In genomic region chr2:48227617-48228344, GRCh38 we compare ENCODE assay signal across 9 cellular contexts.
DNase-seq lines count a peak whose midpoint lies in the region; ATAC-seq and TF ChIP-seq lines count a peak whose summit lies in the region.
"Had no signal": no experiment of that assay in that cellular context is flagged by ENCODE, and none has a peak within 500 bp of the region (broad histone marks: within the 10 kb centered on the region; RNA-seq: fewer than 3 reads in every experiment).

No MANE protein-coding gene starts in this region.

- no peak overlapping the region for H3K4me3 Mint-ChIP-seq in Calu3 (ENCODE audit: low read depth, unreplicated experiment)
- H3K4me3 Mint-ChIP-seq: activated naive CD4-positive, alpha-beta T cell treated with anti-CD3 and anti-CD28 coated beads for 36 hours had no signal

- no peaks in the 10 kb centered on the region for H3K27me3 Mint-ChIP-seq in Calu3 (ENCODE audit: unreplicated experiment)

- no peak overlapping the region for H3K27ac Mint-ChIP-seq in Calu3 (ENCODE audit: unreplicated experiment)
- H3K27ac Mint-ChIP-seq: activated naive CD4-positive, alpha-beta T cell treated with anti-CD3 and anti-CD28 coated beads for 36 hours had no signal

- no peaks in the 10 kb centered on the region for H3K36me3 Mint-ChIP-seq in Calu3 (ENCODE audit: insufficient read depth, unreplicated experiment)

- DNase-seq in GM12865 (ENCODE audit: low read depth) (peak; percentile 53), left ventricle myocardium superior (no peak), HT-29 (ENCODE audit: low spot score) (no peak), omental fat pad (ENCODE audit: low spot score) (no peak), COLO668 (lab: John Stamatoyannopoulos, UW; ENCODE audit: unreplicated experiment) (no peak), Calu3 (no peak)
- DNase-seq: activated naive CD4-positive, alpha-beta T cell treated with anti-CD3 and anti-CD28 coated beads for 36 hours had no signal

- H3K4me3 ChIP-seq in GM12865 (ENCODE audit: low read depth, low read length): no peak overlapping the region

- intact Hi-C loops in left ventricle myocardium superior (cut with micrococcal nuclease): no loop called here
- intact Hi-C loops in Calu3 (cut with micrococcal nuclease; ENCODE audit: unreplicated experiment): no loop called here

- H3K4me1 Mint-ChIP-seq in Calu3 (ENCODE audit: low read depth, unreplicated experiment): no peaks in the 10 kb centered on the region

- peak; percentile 85 for ATAC-seq in GM21515 (IDR thresholded peaks at IDR 0.05; ENCODE audit: unreplicated experiment)
- peak; percentile 93 for ATAC-seq in HG03432 (IDR thresholded peaks at IDR 0.05; ENCODE audit: unreplicated experiment)
- peak; percentile 55 for ATAC-seq in left ventricle myocardium superior
- ATAC-seq in omental fat pad (ENCODE audit: low FRiP score): no peak

- no TSS peak for BruUV-seq in Calu3 (replicated peaks; lab: Mats Ljungman, UMichigan)

- CTCF ChIA-PET in Calu3 (lab: Charles Lee): no interaction called here

- TF ChIP-seq CTCF in GM12865 (IDR thresholded peaks at IDR 0.05; ENCODE audit: insufficient read depth, low read depth, low read length, missing control alignments): no peak
- no peak for TF ChIP-seq CTCF in omental fat pad (IDR thresholded peaks at IDR 0.05)
- TF ChIP-seq CTCF in Calu3 (IDR thresholded peaks at IDR 0.05; ENCODE audit: unreplicated experiment): no peak

- H3K9me3 Mint-ChIP-seq in Calu3 (ENCODE audit: low read depth, unreplicated experiment): no peaks in the 10 kb centered on the region
- H3K9me3 Mint-ChIP-seq: activated naive CD4-positive, alpha-beta T cell treated with anti-CD3 and anti-CD28 coated beads for 36 hours had no signal
